2 cellular contexts compared by ENCODE assay signal in genomic region chr1:150536836-150537731, GRCh38.
TF ChIP-seq lines count a peak whose summit lies in the region.

No MANE protein-coding gene starts in this region.

TF ChIP-seq in SK-N-SH, 30 proteins besides CTCF, POLR2A, EP300 and RAD21:
- TF ChIP-seq USF1 (IDR thresholded peaks at IDR 0.05; ENCODE audit: borderline replicate concordance, low read depth) = no peak
- TF ChIP-seq GABPA (IDR thresholded peaks at IDR 0.05; ENCODE audit: low read depth) = no peak

TF ChIP-seq in SK-N-SH treated with all-trans-retinoic acid at 6 μM for 48 hours, 23 proteins besides CTCF, POLR2A, EP300 and RAD21:
- no peak for TF ChIP-seq PATZ1 (CRISPR knock-in tag; IDR thresholded peaks at IDR 0.05; ENCODE audit: borderline replicate concordance)
- TF ChIP-seq CREB5 (CRISPR knock-in tag; IDR thresholded peaks at IDR 0.05; ENCODE audit: low read depth) = no peak
- TF ChIP-seq TSHZ2 (CRISPR knock-in tag; IDR thresholded peaks at IDR 0.05) = no peak
- no peak for TF ChIP-seq OSR1 (CRISPR knock-in tag; IDR thresholded peaks at IDR 0.05)
- TF ChIP-seq BACH2 (CRISPR knock-in tag; IDR thresholded peaks at IDR 0.05; ENCODE audit: borderline replicate concordance) = no peak
- TF ChIP-seq ZNF8 (CRISPR knock-in tag; IDR thresholded peaks at IDR 0.05) = no peak
- no peak for TF ChIP-seq SNAI2 (CRISPR knock-in tag; IDR thresholded peaks at IDR 0.05)
- no peak for TF ChIP-seq TCF4 (CRISPR knock-in tag; IDR thresholded peaks at IDR 0.05; ENCODE audit: borderline replicate concordance)
- no peak for TF ChIP-seq CSRNP3 (CRISPR knock-in tag; IDR thresholded peaks at IDR 0.05)
- TF ChIP-seq ZFP30 (CRISPR knock-in tag; IDR thresholded peaks at IDR 0.05) = no peak
- TF ChIP-seq GLIS3 (CRISPR knock-in tag; IDR thresholded peaks at IDR 0.05) = no peak
- no peak for TF ChIP-seq CSDC2 (CRISPR knock-in tag; IDR thresholded peaks at IDR 0.05)
- TF ChIP-seq ESRRG (CRISPR knock-in tag; IDR thresholded peaks at IDR 0.05) = no peak
- no peak for TF ChIP-seq TOX (CRISPR knock-in tag; IDR thresholded peaks at IDR 0.05; ENCODE audit: borderline replicate concordance)
- no peak for TF ChIP-seq POU6F1 (CRISPR knock-in tag; IDR thresholded peaks at IDR 0.05; ENCODE audit: borderline replicate concordance, low read depth)
- TF ChIP-seq ARNTL (CRISPR knock-in tag; IDR thresholded peaks at IDR 0.05; ENCODE audit: borderline replicate concordance, low read depth) = no peak
- TF ChIP-seq ZNF565 (CRISPR knock-in tag; conservative IDR thresholded peaks at IDR 0.05; ENCODE audit: low read depth) = no peak
